ENCODE assay signal across 8 cellular contexts in genomic region chr6:26331809-26332226, GRCh38. TPM values are rescaled to one million over a fixed set of nuclear protein-coding genes. Genes with fewer than 3 reads are reported as not detected.
DNase-seq lines count a peak whose midpoint lies in the region; ATAC-seq and TF ChIP-seq lines count a peak whose summit lies in the region.

No MANE protein-coding gene starts in this region.

- ATAC-seq in HG03045 (IDR thresholded peaks at IDR 0.05; ENCODE audit: unreplicated experiment) = no peak

- H3K27ac ChIP-seq in PC-9 (no peak overlapping the region), parathyroid adenoma (no peak overlapping the region)

- no peaks in the 10 kb centered on the region for H3K9me2 ChIP-seq in PC-9 (ENCODE audit: insufficient read depth)

- peak overlapping the region; percentile 80 for H2AFZ ChIP-seq in PC-9
- no peak overlapping the region for H2AFZ ChIP-seq in parathyroid adenoma

- H3K9me3 ChIP-seq in PC-9 (ENCODE audit: insufficient read depth, low read depth) = no peaks in the 10 kb centered on the region
- H3K9me3 ChIP-seq in parathyroid adenoma (ENCODE audit: control insufficient read depth, low read length) = no peaks in the 10 kb centered on the region

- peaks cover 51% of the 10 kb centered on the region for H3F3A ChIP-seq in PC-9 (ENCODE audit: insufficient read depth, low read depth)

- intact Hi-C loops in PC-9 (cut with micrococcal nuclease; ENCODE audit: unreplicated experiment) = loop anchor here (2.0 kb wide), 1 partner anchor 127 kb away; a partner anchor contains a TSS

- H4K20me1 ChIP-seq in PC-9 (ENCODE audit: insufficient read depth) = no peaks in the 10 kb centered on the region

- TF ChIP-seq CTCF in GM12865 (IDR thresholded peaks at IDR 0.05; ENCODE audit: insufficient read depth, low read depth, low read length, missing control alignments) = no peak
- no peak for TF ChIP-seq CTCF in PC-9 (conservative IDR thresholded peaks at IDR 0.05)
- no peak for TF ChIP-seq CTCF in parathyroid adenoma (IDR thresholded peaks at IDR 0.05)

- no TSS peak for BruUV-seq in PC-9 (replicated peaks; lab: Mats Ljungman, UMichigan)

- H3K79me2 ChIP-seq in PC-9 (ENCODE audit: low read depth) (no peaks in the 10 kb centered on the region), parathyroid adenoma (no peaks in the 10 kb centered on the region)

- H3K27me3 ChIP-seq in PC-9 (ENCODE audit: insufficient read depth, low read depth) (no peaks in the 10 kb centered on the region), parathyroid adenoma (ENCODE audit: control insufficient read depth, insufficient read depth, low read length) (peaks cover 4% of the 10 kb centered on the region)

- peak overlapping the region; percentile 87 for H3K4me2 ChIP-seq in PC-9
- peak overlapping the region; percentile 46 for H3K4me2 ChIP-seq in parathyroid adenoma (ENCODE audit: low read length)

- peaks cover 42% of the 10 kb centered on the region for H3K4me1 ChIP-seq in PC-9 (replicated peaks; ENCODE audit: insufficient read depth)
- no peaks in the 10 kb centered on the region for H3K4me1 ChIP-seq in parathyroid adenoma

- POLR2A ChIA-PET in PC-9 (lab: Charles Lee; ENCODE audit: unreplicated experiment) = interaction anchor here (0.6 to 0.7 kb wide), 2 partner anchors 22 to 204 kb away, joined by 3 read pairs; no protein-coding TSS in a partner anchor

- H3K4me3 ChIP-seq in GM12865 (ENCODE audit: low read depth, low read length) (peak overlapping the region; percentile 96), PC-9 (peak overlapping the region; percentile 85), parathyroid adenoma (ENCODE audit: low read depth, low read length) (peak overlapping the region; percentile 34)

- CTCF ChIA-PET in PC-9 (lab: Charles Lee) = no interaction called here

- H3K36me3 ChIP-seq in PC-9 (ENCODE audit: low read depth) (no peaks in the 10 kb centered on the region), parathyroid adenoma (ENCODE audit: control insufficient read depth, insufficient read depth, low read length) (no peaks in the 10 kb centered on the region)

- no peak overlapping the region for H3K9ac ChIP-seq in parathyroid adenoma

- DNase-seq in GM12865 (ENCODE audit: low read depth) = peak; percentile 51
- DNase-seq in PC-9 = no peak
- DNase-seq in cerebellar cortex (ENCODE audit: low spot score) = peak; percentile 36
- no peak for DNase-seq in foreskin melanocyte
- no peak for DNase-seq in islet precursor cell
- no peak for DNase-seq in NCI-H1417 treated with DMSO at 0.1 percent for 48 hours (lab: John Stamatoyannopoulos, UW)

RNA-seq across cellular contexts. Expression of gene BTN3A2, which starts 33.2 kb away (rescaled TPM):
- total RNA-seq in PC-9 (2021) = 28.7 and 32.9 TPM in 2 replicates

RNA-seq across cellular contexts. Expression of gene BTN2A2, which starts 51.1 kb away (rescaled TPM):
- 20.7 and 23.4 TPM in 2 replicates for total RNA-seq in PC-9 (2021)

Comparison
In these comparisons a context has a peak if more than half of its experiments do, and no peak if none do; other contexts are left out.
1. DNase-seq: peak in GM12865 (single experiment) and cerebellar cortex (single experiment); none in PC-9 (0 of 2), foreskin melanocyte (single experiment), islet precursor cell (single experiment) and NCI-H1417 treated with DMSO at 0.1 percent for 48 hours (single experiment).
2. H3K4me3 ChIP-seq: peak in every context shown above with its lines; median percentile 96 in GM12865; 85 in PC-9; 34 in parathyroid adenoma.